ENCODE assay signal across 20 cellular contexts in genomic region chr1:42982641-42983040, GRCh38.
"Had no signal": no experiment of that assay in that cellular context is flagged by ENCODE, and none has a peak within 500 bp of the region (broad histone marks: within the 10 kb centered on the region; RNA-seq: fewer than 3 reads in every experiment).

No MANE protein-coding gene starts in this region.

- H3K9me3 ChIP-seq: esophagus squamous epithelium, prostate gland, right atrium auricular region, sigmoid colon, stomach, thyroid gland had no signal

- H3K27ac ChIP-seq: esophagus squamous epithelium, prostate gland, right atrium auricular region, sigmoid colon, stomach, thyroid gland had no signal

- H3K4me3 Mint-ChIP-seq: naive thymus-derived CD8-positive, alpha-beta T cell; nephron progenitor cell had no signal

- H3K27me3 ChIP-seq: esophagus squamous epithelium, right atrium auricular region, sigmoid colon, thyroid gland had no signal

- H3K9me3 Mint-ChIP-seq: naive thymus-derived CD8-positive, alpha-beta T cell; nephron progenitor cell had no signal

- ATAC-seq: left lobe of liver; naive thymus-derived CD8-positive, alpha-beta T cell had no signal

- DNase-seq: caudate nucleus; cerebellar nuclear complex; cortex of kidney; effector CD8-positive, alpha-beta T cell; esophagus squamous epithelium; foreskin melanocyte; hypothalamus; kidney; mesendoderm; naive thymus-derived CD8-positive, alpha-beta T cell; nephron progenitor cell; nucleus accumbens; sigmoid colon; stimulated activated naive CD4-positive, alpha-beta T cell treated with Interleukin-2 at 50 U/mL for 16 hours; stomach; thyroid gland; trophoblast cell had no signal

- H3K27ac Mint-ChIP-seq: nephron progenitor cell had no signal

- H3K4me3 ChIP-seq: esophagus squamous epithelium, prostate gland, right atrium auricular region, sigmoid colon, stomach, thyroid gland had no signal

- H3K4me1 ChIP-seq: esophagus squamous epithelium, prostate gland, right atrium auricular region, sigmoid colon, stomach, thyroid gland had no signal

- H3K36me3 ChIP-seq: esophagus squamous epithelium, prostate gland, right atrium auricular region, sigmoid colon, stomach, thyroid gland had no signal

- H3K27me3 Mint-ChIP-seq: naive thymus-derived CD8-positive, alpha-beta T cell had no signal
